7 cellular contexts compared by ENCODE assay signal in genomic region chr11:120172054-120172881, GRCh38. TPM values are rescaled to one million over a fixed set of nuclear protein-coding genes. Genes with fewer than 3 reads are reported as not detected.
A peak's percentile ranks its signal among the peaks of the same experiment; 100 is the strongest.
DNase-seq lines count a peak whose midpoint lies in the region; ATAC-seq and TF ChIP-seq lines count a peak whose summit lies in the region.

No MANE protein-coding gene starts in this region.

- H3K27ac ChIP-seq in cardiac muscle cell = no peak overlapping the region

- DNase-seq in GM03348 (ENCODE audit: low spot score) (peak; percentile 91), HK-2 (ENCODE audit: unreplicated experiment) (peak; percentile 42), OCI-M1 (lab: John Stamatoyannopoulos, UW) (peak; percentile 80), cardiac muscle cell (ENCODE audit: low read depth in 1 of 2, low spot score in 1 of 2) (peak; percentile 76 to 85), pons (ENCODE audit: low spot score) (peak; percentile 64)
- DNase-seq in activated naive CD8-positive, alpha-beta T cell treated with anti-CD3 and anti-CD28 coated beads, Interleukin-2, amount 10 ng/mL, durations not matched to agents 7 days and 5 days = peak; percentile 60

- peaks cover 85% of the 10 kb centered on the region for H3K27me3 ChIP-seq in cardiac muscle cell

- no peaks in the 10 kb centered on the region for H3K9me3 Mint-ChIP-seq in activated naive CD8-positive, alpha-beta T cell treated with anti-CD3 and anti-CD28 coated beads, Interleukin-2, amount 10 ng/mL, durations not matched to agents 7 days and 5 days

- ATAC-seq in activated naive CD8-positive, alpha-beta T cell treated with anti-CD3 and anti-CD28 coated beads, Interleukin-2, amount 10 ng/mL, durations not matched to agents 7 days and 5 days (ENCODE audit: low read depth) = no peak
- no peak for ATAC-seq in HG03457 (IDR thresholded peaks at IDR 0.05; ENCODE audit: unreplicated experiment)

- peak; percentile 84 for TF ChIP-seq CTCF in cardiac muscle cell (IDR thresholded peaks at IDR 0.05; ENCODE audit: low read depth, low read length)

- no peaks in the 10 kb centered on the region for H3K36me3 ChIP-seq in cardiac muscle cell

- no peaks in the 10 kb centered on the region for H3K9me3 ChIP-seq in cardiac muscle cell (ENCODE audit: low read depth)

- no peak overlapping the region for H3K4me3 ChIP-seq in cardiac muscle cell

- peaks cover 6% of the 10 kb centered on the region for H3K4me1 Mint-ChIP-seq in activated naive CD8-positive, alpha-beta T cell treated with anti-CD3 and anti-CD28 coated beads, Interleukin-2, amount 10 ng/mL, durations not matched to agents 7 days and 5 days

- H3K27ac Mint-ChIP-seq in activated naive CD8-positive, alpha-beta T cell treated with anti-CD3 and anti-CD28 coated beads, Interleukin-2, amount 10 ng/mL, durations not matched to agents 7 days and 5 days = no peak overlapping the region

- H3K4me1 ChIP-seq in cardiac muscle cell (ENCODE audit: low read depth) = no peaks in the 10 kb centered on the region

- POLR2A ChIA-PET in activated naive CD8-positive, alpha-beta T cell treated with anti-CD3 and anti-CD28 coated beads, Interleukin-2, amount 10 ng/mL, durations not matched to agents 7 days and 5 days (lab: Charles Lee) = no interaction called here

- H3K27me3 Mint-ChIP-seq in activated naive CD8-positive, alpha-beta T cell treated with anti-CD3 and anti-CD28 coated beads, Interleukin-2, amount 10 ng/mL, durations not matched to agents 7 days and 5 days = peaks cover 47% of the 10 kb centered on the region

- H3K4me3 Mint-ChIP-seq in activated naive CD8-positive, alpha-beta T cell treated with anti-CD3 and anti-CD28 coated beads, Interleukin-2, amount 10 ng/mL, durations not matched to agents 7 days and 5 days = no peak overlapping the region

- no peaks in the 10 kb centered on the region for H3K36me3 Mint-ChIP-seq in activated naive CD8-positive, alpha-beta T cell treated with anti-CD3 and anti-CD28 coated beads, Interleukin-2, amount 10 ng/mL, durations not matched to agents 7 days and 5 days

RNA-seq across cellular contexts. Expression of gene TRIM29, which starts 34.4 kb away (rescaled TPM):
- not detected for total RNA-seq in activated naive CD8-positive, alpha-beta T cell treated with anti-CD3 and anti-CD28 coated beads, Interleukin-2, amount 10 ng/mL, durations not matched to agents 7 days and 5 days
- total RNA-seq in cardiac muscle cell = not detected in 2 replicates
- polyA plus RNA-seq in cardiac muscle cell = not detected in 2 replicates

RNA-seq across cellular contexts. Expression of gene OAF, which starts 38.6 kb away (rescaled TPM):
- total RNA-seq in activated naive CD8-positive, alpha-beta T cell treated with anti-CD3 and anti-CD28 coated beads, Interleukin-2, amount 10 ng/mL, durations not matched to agents 7 days and 5 days = 1 to 10 TPM; 2.4 to 5.5 TPM
- total RNA-seq in cardiac muscle cell = 11.3 and 13.2 TPM in 2 replicates
- polyA plus RNA-seq in cardiac muscle cell = 9.9 and 12.0 TPM in 2 replicates
